ENCODE assay signal across 10 cellular contexts in genomic region chr15:96337354-96337990, GRCh38. TPM values are rescaled to one million over a fixed set of nuclear protein-coding genes. Genes with fewer than 3 reads are reported as not detected.
DNase-seq lines count a peak whose midpoint lies in the region; ATAC-seq and TF ChIP-seq lines count a peak whose summit lies in the region.
"Had no signal": no experiment of that assay in that cellular context is flagged by ENCODE, and none has a peak within 500 bp of the region (broad histone marks: within the 10 kb centered on the region; RNA-seq: fewer than 3 reads in every experiment).

No MANE protein-coding gene starts in this region.

- peaks cover 57% of the 10 kb centered on the region for H3K27me3 Mint-ChIP-seq in activated naive CD4-positive, alpha-beta T cell treated with anti-CD3 and anti-CD28 coated beads, Interleukin-2, amount 10 ng/mL, durations not matched to agents 7 days and 5 days
- H3K27me3 Mint-ChIP-seq in mesothelial cell of epicardium (ENCODE audit: low read depth) = no peaks in the 10 kb centered on the region

- ATAC-seq in upper lobe of right lung (no peak), HG02885 (IDR thresholded peaks at IDR 0.05; ENCODE audit: poor library complexity, unreplicated experiment) (no peak)

- H3K36me3 Mint-ChIP-seq in activated naive CD4-positive, alpha-beta T cell treated with anti-CD3 and anti-CD28 coated beads, Interleukin-2, amount 10 ng/mL, durations not matched to agents 7 days and 5 days = peaks cover 4% of the 10 kb centered on the region
- H3K36me3 Mint-ChIP-seq in mesothelial cell of epicardium = peaks cover 39% of the 10 kb centered on the region

- H3K4me1 ChIP-seq in upper lobe of right lung = no peaks in the 10 kb centered on the region
- H3K4me1 ChIP-seq: BLaER1 had no signal

- H3K4me3 ChIP-seq in dorsolateral prefrontal cortex = peak overlapping the region in 49 of 59 donors; percentile 15 to 72 (median 55)
- peak overlapping the region; percentile 56 for H3K4me3 ChIP-seq in upper lobe of right lung
- H3K4me3 ChIP-seq: BLaER1 had no signal

- CTCF ChIA-PET in activated naive CD4-positive, alpha-beta T cell treated with anti-CD3 and anti-CD28 coated beads, Interleukin-2, amount 10 ng/mL, durations not matched to agents 7 days and 5 days (lab: Charles Lee) = no interaction called here

- H3K9me3 ChIP-seq in upper lobe of right lung = no peaks in the 10 kb centered on the region

- peaks cover 21% of the 10 kb centered on the region for H3K36me3 ChIP-seq in upper lobe of right lung
- H3K36me3 ChIP-seq: BLaER1 had no signal

- DNase-seq in activated naive CD4-positive, alpha-beta T cell treated with anti-CD3 and anti-CD28 coated beads, Interleukin-2, amount 10 ng/mL, durations not matched to agents 7 days and 5 days = no peak
- DNase-seq in activated naive CD4-positive, alpha-beta T cell (lab: John Stamatoyannopoulos, UW) = no peak
- DNase-seq in dorsolateral prefrontal cortex (no peak), mesothelial cell of epicardium (ENCODE audit: low spot score in 2 of 2, unreplicated experiment in 2 of 2) (no peak), upper lobe of right lung (no peak), NCI-H1930 (lab: John Stamatoyannopoulos, UW) (no peak), SIG-M5 treated with dmso at 0.1 percent for 504 hours (lab: John Stamatoyannopoulos, UW; ENCODE audit: unreplicated experiment) (no peak)
- DNase-seq: midbrain had no signal

- H3K27me3 ChIP-seq in dorsolateral prefrontal cortex = peaks cover 17 to 100% (median 94%) of the 10 kb centered on the region in 45 donors
- H3K27me3 ChIP-seq in upper lobe of right lung = peaks cover 21% of the 10 kb centered on the region

- intact Hi-C loops in dorsolateral prefrontal cortex (cut with DNase I) (no loop called here), upper lobe of right lung (cut with DNase I) (no loop called here)

- peaks cover 3% of the 10 kb centered on the region for H3K9me3 Mint-ChIP-seq in activated naive CD4-positive, alpha-beta T cell treated with anti-CD3 and anti-CD28 coated beads, Interleukin-2, amount 10 ng/mL, durations not matched to agents 7 days and 5 days
- no peaks in the 10 kb centered on the region for H3K9me3 Mint-ChIP-seq in mesothelial cell of epicardium

- TF ChIP-seq CTCF in dorsolateral prefrontal cortex (IDR thresholded peaks at IDR 0.05 in 54 of 56, conservative IDR thresholded peaks at IDR 0.05 in 2 of 56; ENCODE audit: low read depth in 1 of 56, partially characterized antibody in 56 of 56) = no peak
- TF ChIP-seq CTCF in mesothelial cell of epicardium (IDR thresholded peaks at IDR 0.05; ENCODE audit: unreplicated experiment) = no peak
- no peak for TF ChIP-seq CTCF in upper lobe of right lung (IDR thresholded peaks at IDR 0.05)

- H3K4me3 Mint-ChIP-seq in activated naive CD4-positive, alpha-beta T cell treated with anti-CD3 and anti-CD28 coated beads, Interleukin-2, amount 10 ng/mL, durations not matched to agents 7 days and 5 days = no peak overlapping the region
- peak overlapping the region; percentile 89 for H3K4me3 Mint-ChIP-seq in mesothelial cell of epicardium

- H3K4me1 Mint-ChIP-seq in activated naive CD4-positive, alpha-beta T cell treated with anti-CD3 and anti-CD28 coated beads, Interleukin-2, amount 10 ng/mL, durations not matched to agents 7 days and 5 days = peaks cover 5% of the 10 kb centered on the region
- peaks cover 84% of the 10 kb centered on the region for H3K4me1 Mint-ChIP-seq in mesothelial cell of epicardium

- H3K27ac ChIP-seq in dorsolateral prefrontal cortex (peak overlapping the region in 33 of 59 donors; percentile 1 to 94 (median 67)), upper lobe of right lung (peak overlapping the region; percentile 83)
- H3K27ac ChIP-seq: BLaER1 had no signal

- peak overlapping the region; percentile 17 for H3K27ac Mint-ChIP-seq in activated naive CD4-positive, alpha-beta T cell treated with anti-CD3 and anti-CD28 coated beads, Interleukin-2, amount 10 ng/mL, durations not matched to agents 7 days and 5 days
- H3K27ac Mint-ChIP-seq in mesothelial cell of epicardium = peak overlapping the region; percentile 98

RNA-seq across cellular contexts. Expression of gene NR2F2, which starts 7.0 kb away (rescaled TPM):
- 10 to 100 TPM in 65 of 120 experiments, 1 to 10 TPM in 55; 3.1 to 36.0 (median 10.5) TPM for total RNA-seq in dorsolateral prefrontal cortex
- total RNA-seq in mesothelial cell of epicardium = 126 to 134 TPM (median 128 TPM) in 3 replicates
- 88.1 TPM for total RNA-seq in upper lobe of right lung
